In the genomic region with DNA sequence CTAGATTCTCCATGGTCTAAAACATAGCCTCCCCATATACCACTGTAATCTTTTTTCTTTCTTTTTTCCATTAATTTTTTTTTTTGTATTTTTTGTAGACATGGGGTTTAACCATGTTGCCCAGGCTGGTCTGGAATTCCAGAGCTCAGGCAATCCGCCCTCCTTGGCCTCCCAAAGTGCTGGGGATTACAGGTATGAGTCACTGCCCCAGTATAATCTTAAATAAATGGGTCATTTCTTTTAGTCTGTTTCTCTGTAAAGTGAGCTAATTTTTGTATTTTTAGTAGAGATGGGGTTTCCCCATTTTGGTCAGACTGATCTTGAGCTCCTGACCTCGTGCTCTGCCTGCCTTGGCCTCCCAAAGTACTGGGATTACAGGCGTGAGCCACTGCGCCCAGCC, we compare ENCODE assay signal across 17 cellular contexts. TPM values are rescaled to one million over a fixed set of nuclear protein-coding genes. Genes with fewer than 3 reads are reported as not detected.
DNase-seq lines count a peak whose midpoint lies in the region; ATAC-seq and TF ChIP-seq lines count a peak whose summit lies in the region.
"Had no signal": no experiment of that assay in that cellular context is flagged by ENCODE, and none has a peak within 500 bp of the region (broad histone marks: within the 10 kb centered on the region; RNA-seq: fewer than 3 reads in every experiment).

No MANE protein-coding gene starts in this region.

- no peak for ATAC-seq in GM18867 (IDR thresholded peaks at IDR 0.05; ENCODE audit: unreplicated experiment)
- ATAC-seq: left lung, pancreas had no signal

- no peak for TF ChIP-seq EP300 in transverse colon (IDR thresholded peaks at IDR 0.05; ENCODE audit: low read depth)

- H3K4me1 Mint-ChIP-seq in MCF 10A (ENCODE audit: insufficient read depth, unreplicated experiment): no peaks in the 10 kb centered on the region

- CTCF ChIA-PET in mammary epithelial cell (lab: Charles Lee; ENCODE audit: low non-redundant PET): no interaction called here
- CTCF ChIA-PET in MCF 10A (lab: Yijun Ruan, JAX): interaction anchor here (0.5 to 1.5 kb wide), 7 partner anchors 12 to 603 kb away, joined by 3 to 5 read pairs (median 4); partner anchors contain the start of gene SPAG9

- no peaks in the 10 kb centered on the region for H4K20me1 ChIP-seq in mammary epithelial cell (ENCODE audit: insufficient read depth, low read length)

- no peaks in the 10 kb centered on the region for H3K9me3 ChIP-seq in mammary epithelial cell (replicated peaks; ENCODE audit: insufficient read depth, low read length)
- H3K9me3 ChIP-seq in left ventricle myocardium inferior (replicated peaks): no peaks in the 10 kb centered on the region
- H3K9me3 ChIP-seq in transverse colon: no peaks in the 10 kb centered on the region
- H3K9me3 ChIP-seq: left lung, pancreas, stomach had no signal

- no peak for TF ChIP-seq POLR2A in transverse colon (IDR thresholded peaks at IDR 0.05)

- H3K27me3 ChIP-seq in mammary epithelial cell (ENCODE audit: insufficient read depth, low read length) (no peaks in the 10 kb centered on the region), left ventricle myocardium inferior (ENCODE audit: low read depth) (no peaks in the 10 kb centered on the region), transverse colon (no peaks in the 10 kb centered on the region)
- H3K27me3 ChIP-seq: left lung, pancreas, stomach had no signal

- no peak overlapping the region for H2AFZ ChIP-seq in mammary epithelial cell (ENCODE audit: low read depth, low read length)

- H3K79me2 ChIP-seq in mammary epithelial cell (ENCODE audit: insufficient read depth, low read length): no peaks in the 10 kb centered on the region

- H3K27me3 Mint-ChIP-seq in MCF 10A (ENCODE audit: insufficient read depth, unreplicated experiment): no peaks in the 10 kb centered on the region
- H3K27me3 Mint-ChIP-seq: activated naive CD8-positive, alpha-beta T cell had no signal

- H3K27ac Mint-ChIP-seq in MCF 10A (ENCODE audit: low read depth, unreplicated experiment): no peak overlapping the region
- H3K27ac Mint-ChIP-seq: activated naive CD8-positive, alpha-beta T cell had no signal

- no peak overlapping the region for H3K4me3 Mint-ChIP-seq in MCF 10A (ENCODE audit: unreplicated experiment)
- H3K4me3 Mint-ChIP-seq: activated naive CD8-positive, alpha-beta T cell had no signal

- no peaks in the 10 kb centered on the region for H3K36me3 ChIP-seq in mammary epithelial cell (ENCODE audit: insufficient read depth, low read length)
- H3K36me3 ChIP-seq in left ventricle myocardium inferior: no peaks in the 10 kb centered on the region
- H3K36me3 ChIP-seq in transverse colon: no peaks in the 10 kb centered on the region
- H3K36me3 ChIP-seq: left lung, pancreas, stomach had no signal

- intact Hi-C loops in mammary epithelial cell (cut with micrococcal nuclease) (no loop called here), MCF 10A (cut with micrococcal nuclease) (no loop called here), left ventricle myocardium inferior (cut with micrococcal nuclease) (no loop called here), transverse colon (cut with DNase I; ENCODE audit: low total_unique reads) (no loop called here)

- 83% methylated on average over 4 of the region's 4 CpGs for WGBS in mammary epithelial cell (ENCODE audit: low coverage, missing lambda C conversion rate)
- WGBS in transverse colon (ENCODE audit: low coverage in 1 of 2), 2 donors: 58 to 60% methylated on average over 1 to 4 of the region's 4 CpGs

- H3K27ac ChIP-seq in mammary epithelial cell (ENCODE audit: insufficient read depth, low read depth, low read length) (no peak overlapping the region), left ventricle myocardium inferior (replicated peaks) (no peak overlapping the region), transverse colon (no peak overlapping the region)
- H3K27ac ChIP-seq: left lung, pancreas, SK-N-MC, stomach had no signal

- POLR2A ChIA-PET in MCF 10A (lab: Yijun Ruan, JAX): interaction anchor here (0.7 to 1.7 kb wide), 2 partner anchors 24 to 295 kb away, joined by 3 read pairs; no protein-coding TSS in a partner anchor

- peak; percentile 20 for DNase-seq in mammary epithelial cell
- no peak for DNase-seq in MCF 10A (ENCODE audit: unreplicated experiment)
- DNase-seq in RPMI7951 (ENCODE audit: low read depth): peak; percentile 20
- DNase-seq in glomerular visceral epithelial cell (ENCODE audit: extremely low spot score): peak; percentile 44
- no peak for DNase-seq in left ventricle myocardium inferior
- no peak for DNase-seq in NCI-H128 (lab: John Stamatoyannopoulos, UW; ENCODE audit: unreplicated experiment)
- no peak for DNase-seq in transverse colon
- DNase-seq: AML-193; effector memory CD4-positive, alpha-beta T cell; left lung; NCI-H2029; NCI-H526; pancreas; stomach had no signal

- no TSS peak for BruUV-seq in mammary epithelial cell (replicated peaks; lab: Mats Ljungman, UMichigan)
- no TSS peak for BruUV-seq in MCF 10A (replicated peaks; lab: Mats Ljungman, UMichigan)

- no peak overlapping the region for H3K4me2 ChIP-seq in mammary epithelial cell (ENCODE audit: insufficient read depth, low read depth, low read length)

- dilution Hi-C loops in mammary epithelial cell (cut with HindIII; ENCODE audit: low sequenced_read_pairs): no loop called here

- in situ Hi-C loops in mammary epithelial cell (cut with MboI; ENCODE audit: low sequenced_read_pairs in 2 of 2) (no loop called here), transverse colon (cut with MboI; ENCODE audit: low pct_ligation_motif_present in 1 of 4, low pct_unique_long_range_greater_than_20kb in 1 of 4, low sequenced_read_pairs in 3 of 4) (no loop called here)

- H3K4me3 ChIP-seq in mammary epithelial cell (replicated peaks in 1 of 3; ENCODE audit: insufficient read depth in 1 of 3, low read depth in 2 of 3, low read length in 3 of 3) (no peak overlapping the region), left ventricle myocardium inferior (no peak overlapping the region), transverse colon (no peak overlapping the region)
- H3K4me3 ChIP-seq: left lung, pancreas, SK-N-MC, stomach had no signal

- peaks cover 4% of the 10 kb centered on the region for H3K4me1 ChIP-seq in mammary epithelial cell (ENCODE audit: insufficient read depth, low read length)
- peaks cover 3% of the 10 kb centered on the region for H3K4me1 ChIP-seq in left ventricle myocardium inferior
- peaks cover 0 to 5% (median 4%) of the 10 kb centered on the region in 4 donors for H3K4me1 ChIP-seq in transverse colon
- H3K4me1 ChIP-seq: pancreas had no signal

- no peak overlapping the region for H3K9ac ChIP-seq in mammary epithelial cell (ENCODE audit: insufficient read depth, low read length)

- TF ChIP-seq CTCF in mammary epithelial cell (conservative IDR thresholded peaks at IDR 0.05 in 1 of 2, IDR thresholded peaks at IDR 0.05 in 1 of 2; ENCODE audit: extremely low read depth in 1 of 2, insufficient read depth in 1 of 2, low read depth in 1 of 2, low read length in 2 of 2) (no peak), MCF 10A (IDR thresholded peaks at IDR 0.05; ENCODE audit: unreplicated experiment) (no peak), left ventricle myocardium inferior (IDR thresholded peaks at IDR 0.05; ENCODE audit: borderline replicate concordance) (no peak), transverse colon (IDR thresholded peaks at IDR 0.05) (no peak)

- no peaks in the 10 kb centered on the region for H3K36me3 Mint-ChIP-seq in MCF 10A (ENCODE audit: insufficient read depth, unreplicated experiment)
- H3K36me3 Mint-ChIP-seq: activated naive CD8-positive, alpha-beta T cell had no signal

- H3K9me3 Mint-ChIP-seq in MCF 10A (ENCODE audit: unreplicated experiment): no peaks in the 10 kb centered on the region

RNA-seq across cellular contexts. Expression of gene NME1, which starts 5.7 kb away (rescaled TPM):
- total RNA-seq in mammary epithelial cell: 100 to 1,000 TPM in 1 of 2 donors, 10 to 100 TPM in 1; 47.7 to 180 TPM
- 392 TPM for polyA plus RNA-seq in mammary epithelial cell
- 43.2 TPM for polyA minus RNA-seq in mammary epithelial cell
- total RNA-seq in MCF 10A (2022): 268 and 324 TPM in 2 replicates
- 223 and 287 TPM in 2 replicates for total RNA-seq in RPMI7951 (2014; rRNA removed; shearing (Covaris generic))
- 18.9 TPM for total RNA-seq in left ventricle myocardium inferior
- 10 to 100 TPM in 3 of 4 donors, 1 to 10 TPM in 1; 8.7 to 50.4 (median 20.2) TPM for total RNA-seq in transverse colon

RNA-seq across cellular contexts. Expression of gene NME2, which starts 18.6 kb away (rescaled TPM):
- total RNA-seq in mammary epithelial cell: 100 to 1,000 TPM; 469 to 832 TPM
- polyA plus RNA-seq in mammary epithelial cell: 999 TPM
- 274 TPM for polyA minus RNA-seq in mammary epithelial cell
- total RNA-seq in MCF 10A (2022): 1,004 and 1,033 TPM in 2 replicates
- total RNA-seq in RPMI7951 (2014; rRNA removed; shearing (Covaris generic)): 449 and 657 TPM in 2 replicates
- total RNA-seq in left ventricle myocardium inferior: 220 TPM
- 100 to 1,000 TPM in 3 of 4 donors, 10 to 100 TPM in 1; 83.4 to 482 (median 290) TPM for total RNA-seq in transverse colon

RNA-seq across cellular contexts. Expression of gene SPAG9, which starts 27.0 kb away (rescaled TPM):
- total RNA-seq in mammary epithelial cell (10 to 100 TPM; 80.4 to 95.3 TPM), MCF 10A (2022) (78.5 and 93.9 TPM in 2 replicates), left ventricle myocardium inferior (43.8 TPM), transverse colon (100 to 1,000 TPM in 3 of 4 donors, 10 to 100 TPM in 1; 37.0 to 131 (median 116) TPM)
- polyA plus RNA-seq in mammary epithelial cell: 24.0 TPM
- 90.9 TPM for polyA minus RNA-seq in mammary epithelial cell
- 43.8 and 55.3 TPM in 2 replicates for total RNA-seq in RPMI7951 (2014; rRNA removed; shearing (Covaris generic))

Comparison
In these comparisons a context has a peak if more than half of its experiments do, and no peak if none do; other contexts are left out.
1. DNase-seq: peak in mammary epithelial cell (single experiment), RPMI7951 (single experiment) and glomerular visceral epithelial cell (single experiment); none in MCF 10A (single experiment), left ventricle myocardium inferior (single experiment), NCI-H128 (single experiment) and transverse colon (single experiment).